In the genomic region with DNA sequence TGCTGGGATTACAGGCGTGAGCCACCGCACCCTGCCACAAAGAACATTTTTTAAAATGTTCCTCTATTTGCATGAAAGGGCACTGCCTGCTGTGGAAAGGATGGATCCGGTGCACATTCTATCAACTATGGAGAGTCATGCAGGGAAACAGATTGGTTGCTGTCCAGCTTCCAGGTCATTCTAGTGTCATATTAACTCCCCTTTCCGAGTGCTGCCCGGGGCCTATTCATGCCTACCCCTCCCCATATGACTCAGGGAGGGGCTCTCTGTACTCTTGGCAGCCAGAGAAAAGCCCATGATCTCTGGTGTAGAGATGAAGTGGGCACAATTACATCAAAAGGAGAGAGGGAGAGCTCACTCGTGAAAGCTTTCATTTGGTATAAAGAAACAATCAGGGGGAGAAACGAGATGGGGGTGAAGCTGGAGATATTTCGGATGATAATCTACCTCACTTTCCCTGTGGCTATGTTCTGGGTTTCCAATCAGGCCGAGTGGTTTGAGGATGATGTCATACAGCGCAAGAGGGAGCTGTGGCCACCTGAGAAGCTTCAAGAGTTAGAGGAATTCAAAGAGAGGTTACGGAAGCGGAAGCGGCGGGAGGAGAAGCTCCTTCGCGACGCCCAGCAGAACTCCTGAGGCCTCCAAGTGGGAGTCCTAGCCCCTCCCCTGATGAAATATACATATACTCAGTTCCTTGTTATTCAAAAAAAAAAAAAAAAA, we compare ENCODE assay signal across 15 cellular contexts. TPM values are rescaled to one million over a fixed set of nuclear protein-coding genes. Genes with fewer than 3 reads are reported as not detected.
DNase-seq lines count a peak whose midpoint lies in the region; ATAC-seq, FAIRE-seq and TF ChIP-seq lines count a peak whose summit lies in the region.
"Had no signal": no experiment of that assay in that cellular context is flagged by ENCODE, and none has a peak within 500 bp of the region (broad histone marks: within the 10 kb centered on the region; RNA-seq: fewer than 3 reads in every experiment).

No MANE protein-coding gene starts in this region.

- H3K4me3 Mint-ChIP-seq in Caco-2 (ENCODE audit: unreplicated experiment) = peak overlapping the region; percentile 33
- H3K4me3 Mint-ChIP-seq: activated naive CD4-positive, alpha-beta T cell treated with anti-CD3 and anti-CD28 coated beads for 36 hours; central memory CD8-positive, alpha-beta T cell had no signal

- ATAC-seq in left lung = peak; percentile 91

- no peaks in the 10 kb centered on the region for H3K27me3 ChIP-seq in Caco-2 (replicated peaks; ENCODE audit: control insufficient read depth, insufficient read depth, low read length)
- H3K27me3 ChIP-seq in bronchial epithelial cell (ENCODE audit: control insufficient read depth, insufficient read depth, low read length) = no peaks in the 10 kb centered on the region
- H3K27me3 ChIP-seq in left lung = no peaks in the 10 kb centered on the region
- no peaks in the 10 kb centered on the region for H3K27me3 ChIP-seq in ascending aorta
- H3K27me3 ChIP-seq: ovary, tibial artery had no signal

- H3K36me3 Mint-ChIP-seq in Caco-2 (ENCODE audit: insufficient read depth, unreplicated experiment) = peaks cover 14% of the 10 kb centered on the region

- BruUV-seq in Caco-2 (replicated peaks; lab: Mats Ljungman, UMichigan) = no TSS peak

- H3K27ac Mint-ChIP-seq in Caco-2 (ENCODE audit: unreplicated experiment) = peak overlapping the region; percentile 96
- H3K27ac Mint-ChIP-seq: activated naive CD4-positive, alpha-beta T cell treated with anti-CD3 and anti-CD28 coated beads for 36 hours had no signal

- CTCF ChIA-PET in Caco-2 (lab: Charles Lee) = interaction anchor here (0.7 to 1.2 kb wide), 2 partner anchors 21 to 653 kb away, joined by 3 to 6 read pairs; no protein-coding TSS in a partner anchor

- TF ChIP-seq RAD21 in Ishikawa (IDR thresholded peaks at IDR 0.05; ENCODE audit: low read depth) = no peak

- H3K9me3 ChIP-seq in Caco-2 (no peaks in the 10 kb centered on the region), left lung (no peaks in the 10 kb centered on the region), ascending aorta (no peaks in the 10 kb centered on the region)
- H3K9me3 ChIP-seq: ovary, tibial artery had no signal

- DNase-seq in Caco-2 (peak in 1 of 2 experiments; percentile 38), bronchial epithelial cell (ENCODE audit: low read depth) (peak; percentile 75), left lung (peak in 1 of 2 donors; percentile 45), urothelium cell line (ENCODE audit: low spot score) (no peak), GM19239 (ENCODE audit: insufficient read length, low spot score) (no peak), midbrain (lab: John Stamatoyannopoulos, UW) (no peak), ascending aorta (ENCODE audit: low spot score in 2 of 2) (no peak)
- DNase-seq: activated naive CD4-positive, alpha-beta T cell treated with anti-CD3 and anti-CD28 coated beads for 36 hours; NCI-H1417; ovary; SHP77; tibial artery had no signal

- intact Hi-C loops in Caco-2 (cut with micrococcal nuclease; ENCODE audit: unreplicated experiment) (no loop called here), left lung (cut with DNase I) (no loop called here), ascending aorta (cut with DNase I) (no loop called here)

- H3K4me3 ChIP-seq in Caco-2 (ENCODE audit: low read depth, low read length) (no peak overlapping the region), bronchial epithelial cell (ENCODE audit: low read depth, low read length) (no peak overlapping the region), left lung (no peak overlapping the region), ascending aorta (no peak overlapping the region)
- H3K4me3 ChIP-seq: ovary, tibial artery had no signal

- POLR2A ChIA-PET in Caco-2 (lab: Charles Lee) = interaction anchor here (0.8 to 1.0 kb wide), 2 partner anchors 26 to 146 kb away, joined by 3 to 4 read pairs; a partner anchor contains a TSS

- FAIRE-seq in bronchial epithelial cell (lab: Jason Lieb, UNC) (no peak), urothelium cell line (lab: Jason Lieb, UNC) (no peak), GM19239 (lab: Jason Lieb, UNC) (no peak)

- H3K4me1 Mint-ChIP-seq in Caco-2 (ENCODE audit: low read depth, unreplicated experiment) = peaks cover 56% of the 10 kb centered on the region
- H3K4me1 Mint-ChIP-seq: central memory CD8-positive, alpha-beta T cell had no signal

- H3K27ac ChIP-seq in left lung (no peak overlapping the region), ascending aorta (no peak overlapping the region)
- H3K27ac ChIP-seq: ovary, tibial artery had no signal

- no peaks in the 10 kb centered on the region for H3K27me3 Mint-ChIP-seq in Caco-2 (ENCODE audit: insufficient read depth, unreplicated experiment)

- no peaks in the 10 kb centered on the region for H3K36me3 ChIP-seq in Caco-2 (ENCODE audit: control insufficient read depth, insufficient read depth, low read length)
- no peaks in the 10 kb centered on the region for H3K36me3 ChIP-seq in bronchial epithelial cell (ENCODE audit: control insufficient read depth, insufficient read depth, low read length)
- H3K36me3 ChIP-seq in left lung = no peaks in the 10 kb centered on the region
- H3K36me3 ChIP-seq in ascending aorta = no peaks in the 10 kb centered on the region
- H3K36me3 ChIP-seq: ovary, tibial artery had no signal

- H3K9me3 Mint-ChIP-seq in Caco-2 (ENCODE audit: unreplicated experiment) = no peaks in the 10 kb centered on the region
- H3K9me3 Mint-ChIP-seq: activated naive CD4-positive, alpha-beta T cell treated with anti-CD3 and anti-CD28 coated beads for 36 hours; central memory CD8-positive, alpha-beta T cell had no signal

- H3K4me1 ChIP-seq in Caco-2 (peaks cover 69% of the 10 kb centered on the region), left lung (no peaks in the 10 kb centered on the region), ascending aorta (no peaks in the 10 kb centered on the region)
- H3K4me1 ChIP-seq: tibial artery had no signal

- TF ChIP-seq EP300 in Ishikawa (IDR thresholded peaks at IDR 0.05; ENCODE audit: borderline replicate concordance) = no peak

- TF ChIP-seq CTCF in Caco-2 (IDR thresholded peaks at IDR 0.05; ENCODE audit: insufficient read depth in 1 of 2, low read depth in 1 of 2, low read length in 1 of 2, severe bottlenecking in 1 of 2, unreplicated experiment in 1 of 2) (no peak), bronchial epithelial cell (IDR thresholded peaks at IDR 0.05; ENCODE audit: insufficient read depth, low read length, severe bottlenecking) (no peak), left lung (IDR thresholded peaks at IDR 0.05) (no peak), ascending aorta (IDR thresholded peaks at IDR 0.05) (no peak)

TF ChIP-seq in Ishikawa, 13 proteins besides CTCF, POLR2A, EP300 and RAD21:
- no peak for TF ChIP-seq YY1 (IDR thresholded peaks at IDR 0.05; ENCODE audit: low read depth)
- TF ChIP-seq, protein P1, sequence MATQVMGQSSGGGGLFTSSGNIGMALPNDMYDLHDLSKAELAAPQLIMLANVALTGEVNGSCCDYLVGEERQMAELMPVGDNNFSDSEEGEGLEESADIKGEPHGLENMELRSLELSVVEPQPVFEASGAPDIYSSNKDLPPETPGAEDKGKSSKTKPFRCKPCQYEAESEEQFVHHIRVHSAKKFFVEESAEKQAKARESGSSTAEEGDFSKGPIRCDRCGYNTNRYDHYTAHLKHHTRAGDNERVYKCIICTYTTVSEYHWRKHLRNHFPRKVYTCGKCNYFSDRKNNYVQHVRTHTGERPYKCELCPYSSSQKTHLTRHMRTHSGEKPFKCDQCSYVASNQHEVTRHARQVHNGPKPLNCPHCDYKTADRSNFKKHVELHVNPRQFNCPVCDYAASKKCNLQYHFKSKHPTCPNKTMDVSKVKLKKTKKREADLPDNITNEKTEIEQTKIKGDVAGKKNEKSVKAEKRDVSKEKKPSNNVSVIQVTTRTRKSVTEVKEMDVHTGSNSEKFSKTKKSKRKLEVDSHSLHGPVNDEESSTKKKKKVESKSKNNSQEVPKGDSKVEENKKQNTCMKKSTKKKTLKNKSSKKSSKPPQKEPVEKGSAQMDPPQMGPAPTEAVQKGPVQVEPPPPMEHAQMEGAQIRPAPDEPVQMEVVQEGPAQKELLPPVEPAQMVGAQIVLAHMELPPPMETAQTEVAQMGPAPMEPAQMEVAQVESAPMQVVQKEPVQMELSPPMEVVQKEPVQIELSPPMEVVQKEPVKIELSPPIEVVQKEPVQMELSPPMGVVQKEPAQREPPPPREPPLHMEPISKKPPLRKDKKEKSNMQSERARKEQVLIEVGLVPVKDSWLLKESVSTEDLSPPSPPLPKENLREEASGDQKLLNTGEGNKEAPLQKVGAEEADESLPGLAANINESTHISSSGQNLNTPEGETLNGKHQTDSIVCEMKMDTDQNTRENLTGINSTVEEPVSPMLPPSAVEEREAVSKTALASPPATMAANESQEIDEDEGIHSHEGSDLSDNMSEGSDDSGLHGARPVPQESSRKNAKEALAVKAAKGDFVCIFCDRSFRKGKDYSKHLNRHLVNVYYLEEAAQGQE (IDR thresholded peaks at IDR 0.05; ENCODE audit: low read depth) = peak; percentile 41
TF ChIP-seq in Ishikawa: peak in this region for 1.

RNA-seq across cellular contexts. Expression of a gene that starts 16.1 kb away (rescaled TPM):
- total RNA-seq in Caco-2 (2022) (222 and 237 TPM in 2 replicates), bronchial epithelial cell (0.13 TPM in 1 of 2 replicates, not detected in the other), left lung (not detected), ascending aorta (0.53 TPM)
- total RNA-seq: activated naive CD4-positive, alpha-beta T cell treated with anti-CD3 and anti-CD28 coated beads for 36 hours; mesenteric fat pad had no signal

RNA-seq across cellular contexts. Expression of a gene that starts 26.2 kb away (rescaled TPM):
- total RNA-seq in Caco-2 (2022) = 93.1 and 95.7 TPM in 2 replicates
- total RNA-seq in bronchial epithelial cell = 66.6 and 94.5 TPM in 2 replicates
- total RNA-seq in left lung = 10 to 100 TPM; 46.8 to 78.3 TPM
- 31.3 TPM for total RNA-seq in ascending aorta

RNA-seq across cellular contexts. Expression of a gene that starts 29.6 kb away (rescaled TPM):
- total RNA-seq in Caco-2 (2022) (14.5 and 14.7 TPM in 2 replicates), bronchial epithelial cell (13.7 and 14.7 TPM in 2 replicates), left lung (10 to 100 TPM; 11.6 to 12.1 TPM), ascending aorta (6.4 TPM)

RNA-seq across cellular contexts. Expression of a gene that starts 43.5 kb away (rescaled TPM):
- total RNA-seq in Caco-2 (2022) = 0.30 TPM in 1 of 2 replicates, not detected in the other
- total RNA-seq in bronchial epithelial cell = 0.38 TPM in 1 of 2 replicates, not detected in the other
- total RNA-seq in left lung = not detected
- not detected for total RNA-seq in ascending aorta
- total RNA-seq: activated naive CD4-positive, alpha-beta T cell treated with anti-CD3 and anti-CD28 coated beads for 36 hours; mesenteric fat pad; ovary had no signal

RNA-seq across cellular contexts. Expression of a gene that starts 52.5 kb away (rescaled TPM):
- total RNA-seq in Caco-2 (2022) = 1.6 and 3.2 TPM in 2 replicates
- total RNA-seq in bronchial epithelial cell = 0.79 and 1.7 TPM in 2 replicates
- 1 to 10 TPM; 1.8 to 3.7 TPM for total RNA-seq in left lung
- not detected for total RNA-seq in ascending aorta

Comparison
In these comparisons a context has a peak if more than half of its experiments do, and no peak if none do; other contexts are left out.
1. RNA of a gene that starts 16.1 kb away (total RNA-seq): 222 to 237 TPM in Caco-2; 0.53 TPM in ascending aorta (single experiment), 0.13 TPM in bronchial epithelial cell and not detected in left lung; every median in the first group is over 100 times any median in the second.